2 cellular contexts compared by ENCODE assay signal in the genomic region with DNA sequence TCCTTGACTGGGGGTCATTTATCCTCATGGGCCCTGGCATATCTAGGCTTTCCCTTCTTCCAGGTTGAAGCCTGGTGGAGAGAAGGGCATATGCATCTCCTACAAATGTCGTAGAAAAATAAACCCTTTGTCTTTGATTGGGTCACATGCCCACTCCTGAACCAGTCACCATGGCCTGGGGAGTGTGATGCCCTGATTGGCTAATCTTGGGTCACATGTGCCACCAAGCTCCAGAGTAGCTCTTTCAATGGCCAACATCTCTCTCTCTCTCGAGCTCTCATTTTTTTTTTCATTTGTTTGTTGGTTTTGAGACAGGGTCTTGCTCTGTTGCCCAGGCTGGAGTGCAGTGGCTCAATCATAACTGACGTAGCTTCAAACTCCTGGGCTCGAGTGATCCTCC.
A peak's percentile ranks its signal among the peaks of the same experiment; 100 is the strongest.
TF ChIP-seq lines count a peak whose summit lies in the region.

No MANE protein-coding gene starts in this region.

TF ChIP-seq in IMR-90, 13 proteins besides CTCF, POLR2A, EP300 and RAD21:
- TF ChIP-seq, protein P1, sequence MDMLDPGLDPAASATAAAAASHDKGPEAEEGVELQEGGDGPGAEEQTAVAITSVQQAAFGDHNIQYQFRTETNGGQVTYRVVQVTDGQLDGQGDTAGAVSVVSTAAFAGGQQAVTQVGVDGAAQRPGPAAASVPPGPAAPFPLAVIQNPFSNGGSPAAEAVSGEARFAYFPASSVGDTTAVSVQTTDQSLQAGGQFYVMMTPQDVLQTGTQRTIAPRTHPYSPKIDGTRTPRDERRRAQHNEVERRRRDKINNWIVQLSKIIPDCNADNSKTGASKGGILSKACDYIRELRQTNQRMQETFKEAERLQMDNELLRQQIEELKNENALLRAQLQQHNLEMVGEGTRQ (IDR thresholded peaks at IDR 0.05; ENCODE audit: low read depth, low read length), result peak; percentile 87
- TF ChIP-seq MXI1 (IDR thresholded peaks at IDR 0.05; ENCODE audit: borderline replicate concordance, low read depth, low read length), result no peak
TF ChIP-seq in IMR-90: peak in this region for 1.

TF ChIP-seq in H1, 55 proteins besides CTCF, POLR2A, EP300 and RAD21:
- no peak for TF ChIP-seq SP2 (IDR thresholded peaks at IDR 0.05; ENCODE audit: low read length)
- TF ChIP-seq, protein P1 (IDR thresholded peaks at IDR 0.05; ENCODE audit: low read length), result peak; percentile 58
